ENCODE assay signal across 1 cellular context in genomic region chr2:47783491-47784330, GRCh38.
A peak's percentile ranks its signal among the peaks of the same experiment; 100 is the strongest.
TF ChIP-seq lines count a peak whose summit lies in the region.

No MANE protein-coding gene starts in this region.

TF ChIP-seq in K562, 482 proteins besides CTCF, POLR2A, EP300 and RAD21 (continued from another document):
- TF ChIP-seq UBTF (IDR thresholded peaks at IDR 0.05; ENCODE audit: borderline replicate concordance in 1 of 2, low read depth in 2 of 2, low read length in 2 of 2) = 0 out of 4 replicates have a peak, but pooled peaks of 1 of the 2 experiments have one; percentile 1
- peak; percentile 45; the same call in 1 of the 2 replicates for TF ChIP-seq ETS1 (conservative IDR thresholded peaks at IDR 0.05; ENCODE audit: control insufficient read depth, low read depth, low read length)
- TF ChIP-seq GTF2E2 (tag; IDR thresholded peaks at IDR 0.05) = peak; percentile 49; the same call in 1 of the 2 replicates
- TF ChIP-seq MAZ (CRISPR knock-in tag; conservative IDR thresholded peaks at IDR 0.05 in 1 of 2, IDR thresholded peaks at IDR 0.05 in 1 of 2) = peak; percentile 54 to 60; a peak in 2 of 4 replicates
- peak; percentile 64 to 80; a peak in 2 of 4 replicates for TF ChIP-seq SIN3A (IDR thresholded peaks at IDR 0.05; ENCODE audit: borderline replicate concordance in 2 of 2, control insufficient read depth in 1 of 2, low read depth in 2 of 2, low read length in 2 of 2)
- TF ChIP-seq ZBTB7A (IDR thresholded peaks at IDR 0.05; ENCODE audit: borderline replicate concordance, control insufficient read depth, low read depth, low read length) = peak; percentile 22
- peak; percentile 81 for TF ChIP-seq SAP30 (IDR thresholded peaks at IDR 0.05; ENCODE audit: borderline replicate concordance, insufficient read depth, low read depth, low read length, poor library complexity, severe bottlenecking)
- TF ChIP-seq, protein P1, sequence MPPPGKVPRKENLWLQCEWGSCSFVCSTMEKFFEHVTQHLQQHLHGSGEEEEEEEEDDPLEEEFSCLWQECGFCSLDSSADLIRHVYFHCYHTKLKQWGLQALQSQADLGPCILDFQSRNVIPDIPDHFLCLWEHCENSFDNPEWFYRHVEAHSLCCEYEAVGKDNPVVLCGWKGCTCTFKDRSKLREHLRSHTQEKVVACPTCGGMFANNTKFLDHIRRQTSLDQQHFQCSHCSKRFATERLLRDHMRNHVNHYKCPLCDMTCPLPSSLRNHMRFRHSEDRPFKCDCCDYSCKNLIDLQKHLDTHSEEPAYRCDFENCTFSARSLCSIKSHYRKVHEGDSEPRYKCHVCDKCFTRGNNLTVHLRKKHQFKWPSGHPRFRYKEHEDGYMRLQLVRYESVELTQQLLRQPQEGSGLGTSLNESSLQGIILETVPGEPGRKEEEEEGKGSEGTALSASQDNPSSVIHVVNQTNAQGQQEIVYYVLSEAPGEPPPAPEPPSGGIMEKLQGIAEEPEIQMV (tag; conservative IDR thresholded peaks at IDR 0.05; ENCODE audit: low read depth) = no peak
- no peak for TF ChIP-seq TBL1XR1 (IDR thresholded peaks at IDR 0.05; ENCODE audit: low read length in 2 of 2)
- TF ChIP-seq, protein P2, sequence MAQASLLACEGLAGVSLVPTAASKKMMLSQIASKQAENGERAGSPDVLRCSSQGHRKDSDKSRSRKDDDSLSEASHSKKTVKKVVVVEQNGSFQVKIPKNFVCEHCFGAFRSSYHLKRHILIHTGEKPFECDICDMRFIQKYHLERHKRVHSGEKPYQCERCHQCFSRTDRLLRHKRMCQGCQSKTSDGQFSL (CRISPR knock-in tag; IDR thresholded peaks at IDR 0.05) = peak; percentile 45
- TF ChIP-seq, protein P2 (tag; IDR thresholded peaks at IDR 0.05) = peak in 1 of 2 experiments; percentile 82; a peak in 2 of 4 replicates
- 0 out of 2 replicates have a peak, but pooled peaks have one; percentile 25 for TF ChIP-seq HMGXB4 (CRISPR knock-in tag; IDR thresholded peaks at IDR 0.05)
- TF ChIP-seq POLR2AphosphoS5 (IDR thresholded peaks at IDR 0.05; ENCODE audit: control insufficient read depth, insufficient read depth, low read depth, low read length) = peak; percentile 50; the same call in 1 of the 2 replicates
- TF ChIP-seq L3MBTL2 (IDR thresholded peaks at IDR 0.05) = peak; percentile 61; the same call in 1 of the 2 replicates
- 0 out of 2 replicates have a peak, but pooled peaks have one; percentile 13 for TF ChIP-seq MXI1 (IDR thresholded peaks at IDR 0.05; ENCODE audit: low read depth, low read length)
- TF ChIP-seq ERF (CRISPR knock-in tag; IDR thresholded peaks at IDR 0.05) = no peak
- TF ChIP-seq CCNT2 (IDR thresholded peaks at IDR 0.05; ENCODE audit: borderline replicate concordance, extremely low read depth, insufficient read length, low read depth, low read length) = peak; percentile 50
- TF ChIP-seq HDAC1 (IDR thresholded peaks at IDR 0.05) = peak in 1 of 2 experiments; percentile 80; a peak in 1 of 4 replicates
- no peak for TF ChIP-seq NFATC3 (IDR thresholded peaks at IDR 0.05)
- TF ChIP-seq NKRF (IDR thresholded peaks at IDR 0.05; ENCODE audit: borderline replicate concordance) = peak; percentile 68; the same call in 1 of the 2 replicates
- TF ChIP-seq, protein P3, sequence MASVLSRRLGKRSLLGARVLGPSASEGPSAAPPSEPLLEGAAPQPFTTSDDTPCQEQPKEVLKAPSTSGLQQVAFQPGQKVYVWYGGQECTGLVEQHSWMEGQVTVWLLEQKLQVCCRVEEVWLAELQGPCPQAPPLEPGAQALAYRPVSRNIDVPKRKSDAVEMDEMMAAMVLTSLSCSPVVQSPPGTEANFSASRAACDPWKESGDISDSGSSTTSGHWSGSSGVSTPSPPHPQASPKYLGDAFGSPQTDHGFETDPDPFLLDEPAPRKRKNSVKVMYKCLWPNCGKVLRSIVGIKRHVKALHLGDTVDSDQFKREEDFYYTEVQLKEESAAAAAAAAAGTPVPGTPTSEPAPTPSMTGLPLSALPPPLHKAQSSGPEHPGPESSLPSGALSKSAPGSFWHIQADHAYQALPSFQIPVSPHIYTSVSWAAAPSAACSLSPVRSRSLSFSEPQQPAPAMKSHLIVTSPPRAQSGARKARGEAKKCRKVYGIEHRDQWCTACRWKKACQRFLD (CRISPR knock-in tag; IDR thresholded peaks at IDR 0.05) = no peak
- no peak for TF ChIP-seq ZNF24 (IDR thresholded peaks at IDR 0.05)
- peak in 1 of 2 experiments; percentile 73 for TF ChIP-seq E2F6 (IDR thresholded peaks at IDR 0.05; ENCODE audit: borderline replicate concordance in 1 of 2, extremely low read depth in 1 of 2, insufficient read depth in 1 of 2, insufficient read length in 1 of 2, low read depth in 1 of 2, low read length in 1 of 2, poor library complexity in 1 of 2, severe bottlenecking in 1 of 2)
- TF ChIP-seq BHLHE40 (IDR thresholded peaks at IDR 0.05; ENCODE audit: low read length) = peak; percentile 73
- TF ChIP-seq, protein P4, sequence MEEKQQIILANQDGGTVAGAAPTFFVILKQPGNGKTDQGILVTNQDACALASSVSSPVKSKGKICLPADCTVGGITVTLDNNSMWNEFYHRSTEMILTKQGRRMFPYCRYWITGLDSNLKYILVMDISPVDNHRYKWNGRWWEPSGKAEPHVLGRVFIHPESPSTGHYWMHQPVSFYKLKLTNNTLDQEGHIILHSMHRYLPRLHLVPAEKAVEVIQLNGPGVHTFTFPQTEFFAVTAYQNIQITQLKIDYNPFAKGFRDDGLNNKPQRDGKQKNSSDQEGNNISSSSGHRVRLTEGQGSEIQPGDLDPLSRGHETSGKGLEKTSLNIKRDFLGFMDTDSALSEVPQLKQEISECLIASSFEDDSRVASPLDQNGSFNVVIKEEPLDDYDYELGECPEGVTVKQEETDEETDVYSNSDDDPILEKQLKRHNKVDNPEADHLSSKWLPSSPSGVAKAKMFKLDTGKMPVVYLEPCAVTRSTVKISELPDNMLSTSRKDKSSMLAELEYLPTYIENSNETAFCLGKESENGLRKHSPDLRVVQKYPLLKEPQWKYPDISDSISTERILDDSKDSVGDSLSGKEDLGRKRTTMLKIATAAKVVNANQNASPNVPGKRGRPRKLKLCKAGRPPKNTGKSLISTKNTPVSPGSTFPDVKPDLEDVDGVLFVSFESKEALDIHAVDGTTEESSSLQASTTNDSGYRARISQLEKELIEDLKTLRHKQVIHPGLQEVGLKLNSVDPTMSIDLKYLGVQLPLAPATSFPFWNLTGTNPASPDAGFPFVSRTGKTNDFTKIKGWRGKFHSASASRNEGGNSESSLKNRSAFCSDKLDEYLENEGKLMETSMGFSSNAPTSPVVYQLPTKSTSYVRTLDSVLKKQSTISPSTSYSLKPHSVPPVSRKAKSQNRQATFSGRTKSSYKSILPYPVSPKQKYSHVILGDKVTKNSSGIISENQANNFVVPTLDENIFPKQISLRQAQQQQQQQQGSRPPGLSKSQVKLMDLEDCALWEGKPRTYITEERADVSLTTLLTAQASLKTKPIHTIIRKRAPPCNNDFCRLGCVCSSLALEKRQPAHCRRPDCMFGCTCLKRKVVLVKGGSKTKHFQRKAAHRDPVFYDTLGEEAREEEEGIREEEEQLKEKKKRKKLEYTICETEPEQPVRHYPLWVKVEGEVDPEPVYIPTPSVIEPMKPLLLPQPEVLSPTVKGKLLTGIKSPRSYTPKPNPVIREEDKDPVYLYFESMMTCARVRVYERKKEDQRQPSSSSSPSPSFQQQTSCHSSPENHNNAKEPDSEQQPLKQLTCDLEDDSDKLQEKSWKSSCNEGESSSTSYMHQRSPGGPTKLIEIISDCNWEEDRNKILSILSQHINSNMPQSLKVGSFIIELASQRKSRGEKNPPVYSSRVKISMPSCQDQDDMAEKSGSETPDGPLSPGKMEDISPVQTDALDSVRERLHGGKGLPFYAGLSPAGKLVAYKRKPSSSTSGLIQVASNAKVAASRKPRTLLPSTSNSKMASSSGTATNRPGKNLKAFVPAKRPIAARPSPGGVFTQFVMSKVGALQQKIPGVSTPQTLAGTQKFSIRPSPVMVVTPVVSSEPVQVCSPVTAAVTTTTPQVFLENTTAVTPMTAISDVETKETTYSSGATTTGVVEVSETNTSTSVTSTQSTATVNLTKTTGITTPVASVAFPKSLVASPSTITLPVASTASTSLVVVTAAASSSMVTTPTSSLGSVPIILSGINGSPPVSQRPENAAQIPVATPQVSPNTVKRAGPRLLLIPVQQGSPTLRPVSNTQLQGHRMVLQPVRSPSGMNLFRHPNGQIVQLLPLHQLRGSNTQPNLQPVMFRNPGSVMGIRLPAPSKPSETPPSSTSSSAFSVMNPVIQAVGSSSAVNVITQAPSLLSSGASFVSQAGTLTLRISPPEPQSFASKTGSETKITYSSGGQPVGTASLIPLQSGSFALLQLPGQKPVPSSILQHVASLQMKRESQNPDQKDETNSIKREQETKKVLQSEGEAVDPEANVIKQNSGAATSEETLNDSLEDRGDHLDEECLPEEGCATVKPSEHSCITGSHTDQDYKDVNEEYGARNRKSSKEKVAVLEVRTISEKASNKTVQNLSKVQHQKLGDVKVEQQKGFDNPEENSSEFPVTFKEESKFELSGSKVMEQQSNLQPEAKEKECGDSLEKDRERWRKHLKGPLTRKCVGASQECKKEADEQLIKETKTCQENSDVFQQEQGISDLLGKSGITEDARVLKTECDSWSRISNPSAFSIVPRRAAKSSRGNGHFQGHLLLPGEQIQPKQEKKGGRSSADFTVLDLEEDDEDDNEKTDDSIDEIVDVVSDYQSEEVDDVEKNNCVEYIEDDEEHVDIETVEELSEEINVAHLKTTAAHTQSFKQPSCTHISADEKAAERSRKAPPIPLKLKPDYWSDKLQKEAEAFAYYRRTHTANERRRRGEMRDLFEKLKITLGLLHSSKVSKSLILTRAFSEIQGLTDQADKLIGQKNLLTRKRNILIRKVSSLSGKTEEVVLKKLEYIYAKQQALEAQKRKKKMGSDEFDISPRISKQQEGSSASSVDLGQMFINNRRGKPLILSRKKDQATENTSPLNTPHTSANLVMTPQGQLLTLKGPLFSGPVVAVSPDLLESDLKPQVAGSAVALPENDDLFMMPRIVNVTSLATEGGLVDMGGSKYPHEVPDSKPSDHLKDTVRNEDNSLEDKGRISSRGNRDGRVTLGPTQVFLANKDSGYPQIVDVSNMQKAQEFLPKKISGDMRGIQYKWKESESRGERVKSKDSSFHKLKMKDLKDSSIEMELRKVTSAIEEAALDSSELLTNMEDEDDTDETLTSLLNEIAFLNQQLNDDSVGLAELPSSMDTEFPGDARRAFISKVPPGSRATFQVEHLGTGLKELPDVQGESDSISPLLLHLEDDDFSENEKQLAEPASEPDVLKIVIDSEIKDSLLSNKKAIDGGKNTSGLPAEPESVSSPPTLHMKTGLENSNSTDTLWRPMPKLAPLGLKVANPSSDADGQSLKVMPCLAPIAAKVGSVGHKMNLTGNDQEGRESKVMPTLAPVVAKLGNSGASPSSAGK (IDR thresholded peaks at IDR 0.05) = peak; percentile 69
- TF ChIP-seq FUS (optimal IDR thresholded peaks at IDR 0.05; ENCODE audit: low read depth, low read length) = no peak
- peak; percentile 87 for TF ChIP-seq RFX1 (IDR thresholded peaks at IDR 0.05)
